8 cellular contexts compared by ENCODE assay signal in the genomic region with DNA sequence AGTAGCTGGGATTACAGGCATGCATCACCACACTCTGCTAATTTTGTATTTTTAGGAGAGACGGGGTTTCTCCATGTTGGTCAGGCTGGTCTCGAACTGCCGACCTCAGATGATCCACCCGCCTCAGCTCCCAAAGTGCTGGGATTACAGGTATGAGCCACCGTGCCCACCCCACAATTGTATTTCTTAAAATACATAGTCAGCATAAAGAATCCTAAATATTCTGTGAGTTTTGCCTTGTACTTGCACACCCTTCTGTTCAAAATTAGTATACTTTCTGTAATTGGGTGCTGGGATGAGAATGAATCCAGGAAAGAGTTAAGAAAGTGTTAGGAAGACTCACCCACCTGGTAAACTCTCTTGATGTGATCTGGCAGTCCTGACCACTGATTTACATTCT.
"Had no signal": no experiment of that assay in that cellular context is flagged by ENCODE, and none has a peak within 500 bp of the region (broad histone marks: within the 10 kb centered on the region; RNA-seq: fewer than 3 reads in every experiment).

No MANE protein-coding gene starts in this region.

- ATAC-seq: HCT116 had no signal

- H3K27ac ChIP-seq: GM23248, HL-60 had no signal

- H2AFZ ChIP-seq: GM23248 had no signal

- H3K4me3 ChIP-seq: GM23248, HAP-1 had no signal

- H3K9me3 ChIP-seq: HAP-1 had no signal

- DNase-seq: GM23248, GOT3, H7, HFFc6, KG1 had no signal

- H3K9ac ChIP-seq: GM23248 had no signal

- H3K36me3 ChIP-seq: HAP-1 had no signal
